33 cellular contexts compared by ENCODE assay signal in the genomic region with DNA sequence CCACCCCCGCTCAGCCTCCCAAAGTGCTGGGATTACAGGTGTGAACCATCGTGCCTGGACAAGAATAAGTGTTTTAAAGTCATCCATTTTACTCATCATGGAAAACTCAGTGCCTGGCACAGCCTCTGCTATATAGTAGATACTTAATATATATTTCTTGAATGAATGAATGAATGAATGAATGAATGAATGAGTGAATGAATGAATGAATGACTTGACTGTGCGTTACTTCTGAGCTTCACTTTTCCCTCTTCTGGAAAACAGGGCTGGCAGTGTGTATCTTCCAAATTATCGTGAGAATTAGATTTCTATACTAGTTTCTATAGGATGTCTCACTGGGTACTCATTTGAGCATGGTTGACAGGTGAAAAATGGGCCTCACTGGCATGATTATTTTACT.
DNase-seq lines count a peak whose midpoint lies in the region; ATAC-seq, FAIRE-seq and TF ChIP-seq lines count a peak whose summit lies in the region.
"Had no signal": no experiment of that assay in that cellular context is flagged by ENCODE, and none has a peak within 500 bp of the region (broad histone marks: within the 10 kb centered on the region; RNA-seq: fewer than 3 reads in every experiment).

No MANE protein-coding gene starts in this region.

- no peak overlapping the region for H3K4me2 ChIP-seq in HepG2 (ENCODE audit: low read depth, low read length)
- H3K4me2 ChIP-seq in GM12878 (ENCODE audit: control insufficient read depth, insufficient read depth): no peak overlapping the region
- H3K4me2 ChIP-seq in K562 (ENCODE audit: insufficient read depth, low read length): no peak overlapping the region
- H3K4me2 ChIP-seq: A549; BLaER1; BLaER1 treated with 17β-estradiol and CSF1 and Interleukin-3, amounts not matched to agents 10 nM and 100 nM had no signal

- no peak for TF ChIP-seq EP300 in HepG2 (IDR thresholded peaks at IDR 0.05; ENCODE audit: low read depth in 2 of 2, low read length in 2 of 2)
- TF ChIP-seq EP300 in HepG2 (CRISPR knock-in tag; IDR thresholded peaks at IDR 0.05; ENCODE audit: borderline replicate concordance): no peak
- TF ChIP-seq EP300 in GM12878 (IDR thresholded peaks at IDR 0.05; ENCODE audit: borderline replicate concordance in 1 of 2, control insufficient read depth in 1 of 2, low read depth in 2 of 2, low read length in 2 of 2): no peak
- TF ChIP-seq EP300 in K562 (IDR thresholded peaks at IDR 0.05; ENCODE audit: low read length): no peak

- SMC1A ChIA-PET in GM12878 (lab: Charles Lee; ENCODE audit: uncharacterized antibody, unreplicated experiment): no interaction called here

- RAD21 ChIA-PET in GM12878 (lab: Charles Lee; ENCODE audit: unreplicated experiment): no interaction called here

- FAIRE-seq in HepG2 (lab: Jason Lieb, UNC): no peak
- FAIRE-seq in GM12878 (lab: Jason Lieb, UNC): no peak
- FAIRE-seq in K562 (lab: Jason Lieb, UNC): no peak
- FAIRE-seq: A204.1, A549, D721Med had no signal

- H3K36me3 ChIP-seq in HepG2 (replicated peaks in 1 of 2; ENCODE audit: control insufficient read depth in 1 of 2, insufficient read depth in 2 of 2, low read length in 2 of 2) (no peaks in the 10 kb centered on the region), right lobe of liver (no peaks in the 10 kb centered on the region), GM12878 (ENCODE audit: control insufficient read depth in 2 of 2, insufficient read depth in 2 of 2, low read length in 1 of 2) (no peaks in the 10 kb centered on the region), K562 (ENCODE audit: control insufficient read depth, insufficient read depth, low read length) (no peaks in the 10 kb centered on the region)
- H3K36me3 ChIP-seq: BE2C; BLaER1; BLaER1 treated with 17β-estradiol and CSF1 and Interleukin-3, amounts not matched to agents 10 nM and 100 nM had no signal

- H2AFZ ChIP-seq in HepG2 (ENCODE audit: low read length): no peak overlapping the region
- no peak overlapping the region for H2AFZ ChIP-seq in GM12878 (ENCODE audit: control insufficient read depth, low read depth, low read length)
- no peak overlapping the region for H2AFZ ChIP-seq in K562 (ENCODE audit: low read depth, low read length)

- H3K27ac ChIP-seq in HepG2 (ENCODE audit: extremely low read length, insufficient read depth, low read length) (no peak overlapping the region), right lobe of liver (no peak overlapping the region), GM12878 (ENCODE audit: control insufficient read depth, insufficient read depth) (no peak overlapping the region), K562 (ENCODE audit: extremely low read depth, low read depth, low read length) (no peak overlapping the region)
- H3K27ac ChIP-seq: 22Rv1; A549; BLaER1; BLaER1 treated with 17β-estradiol and CSF1 and Interleukin-3, amounts not matched to agents 10 nM and 100 nM; C4-2B had no signal

- TF ChIP-seq POLR2A in HepG2 (IDR thresholded peaks at IDR 0.05; ENCODE audit: insufficient read depth in 1 of 2, low read depth in 2 of 2, low read length in 2 of 2) (no peak), right lobe of liver (IDR thresholded peaks at IDR 0.05) (no peak), GM12878 (IDR thresholded peaks at IDR 0.05; ENCODE audit: low read depth, low read length) (no peak), K562 (conservative IDR thresholded peaks at IDR 0.05) (no peak)

- 2% methylated on average over 4 of the region's 4 CpGs for WGBS in HepG2 (ENCODE audit: low lambda C conversion rate)
- WGBS in right lobe of liver (ENCODE audit: insufficient coverage, low coverage, low lambda C conversion rate, missing lambda C conversion rate): 74% methylated on average over 4 of the region's 4 CpGs
- WGBS in GM12878 (ENCODE audit: insufficient coverage, insufficient replicate concordance, low lambda C conversion rate, missing lambda C conversion rate): 9% methylated on average over 4 of the region's 4 CpGs
- 4% methylated on average over 4 of the region's 4 CpGs for WGBS in K562 (ENCODE audit: insufficient coverage, low coverage, missing lambda C conversion rate)

- no peaks in the 10 kb centered on the region for H4K20me1 ChIP-seq in HepG2 (ENCODE audit: insufficient read depth, low read length)
- no peaks in the 10 kb centered on the region for H4K20me1 ChIP-seq in GM12878 (ENCODE audit: control insufficient read depth, insufficient read depth)
- H4K20me1 ChIP-seq in K562 (replicated peaks; ENCODE audit: control insufficient read depth, insufficient read depth, low read length): no peaks in the 10 kb centered on the region
- H4K20me1 ChIP-seq: BLaER1; BLaER1 treated with 17β-estradiol and CSF1 and Interleukin-3, amounts not matched to agents 10 nM and 100 nM had no signal

- BruUV-seq in HepG2 (replicated peaks; lab: Mats Ljungman, UMichigan): no TSS peak
- no TSS peak for BruUV-seq in GM12878 (replicated peaks; lab: Mats Ljungman, UMichigan)
- BruUV-seq in K562 (replicated peaks; lab: Mats Ljungman, UMichigan): no TSS peak

- no peak for ATAC-seq in HepG2
- ATAC-seq in right lobe of liver: no peak
- ATAC-seq in GM12878: no peak
- no peak for ATAC-seq in K562
- no peak for ATAC-seq in GM19395 (IDR thresholded peaks at IDR 0.05; ENCODE audit: unreplicated experiment)
- ATAC-seq: A549; CD8-positive, alpha-beta T cell had no signal

- H3K9me3 ChIP-seq in HepG2 (ENCODE audit: low read length): no peaks in the 10 kb centered on the region
- H3K9me3 ChIP-seq in right lobe of liver: no peaks in the 10 kb centered on the region
- H3K9me3 ChIP-seq in GM12878 (replicated peaks; ENCODE audit: control insufficient read depth, insufficient read depth, low read length): no peaks in the 10 kb centered on the region
- no peaks in the 10 kb centered on the region for H3K9me3 ChIP-seq in K562 (replicated peaks; ENCODE audit: control insufficient read depth, insufficient read depth, low read depth, low read length)
- H3K9me3 ChIP-seq: A549, BE2C, BLaER1, Caco-2 had no signal

- H3K4me3 ChIP-seq in HepG2 (replicated peaks in 1 of 3; ENCODE audit: insufficient read depth in 1 of 3, low read depth in 2 of 3, low read length in 3 of 3): no peak overlapping the region
- no peak overlapping the region for H3K4me3 ChIP-seq in right lobe of liver
- H3K4me3 ChIP-seq in GM12878: no peak overlapping the region
- H3K4me3 ChIP-seq in K562: no peak overlapping the region
- H3K4me3 ChIP-seq: A549; BLaER1; BLaER1 treated with 17β-estradiol and CSF1 and Interleukin-3, amounts not matched to agents 10 nM and 100 nM had no signal

- no peak for TF ChIP-seq RAD21 in HepG2 (CRISPR knock-in tag; IDR thresholded peaks at IDR 0.05)
- no peak for TF ChIP-seq RAD21 in GM12878 (IDR thresholded peaks at IDR 0.05; ENCODE audit: insufficient read depth, low read depth, low read length)
- TF ChIP-seq RAD21 in K562 (CRISPR knock-in tag; conservative IDR thresholded peaks at IDR 0.05 in 1 of 2, IDR thresholded peaks at IDR 0.05 in 1 of 2): no peak

- DNase-seq in HepG2 (ENCODE audit: low spot score) (no peak), right lobe of liver (no peak), GM12878 (ENCODE audit: low read depth, low spot score) (no peak), K562 (ENCODE audit: extremely low read depth in 1 of 4, low spot score in 3 of 4) (no peak)
- DNase-seq in activated CD4-positive, alpha-beta T cell treated with anti-CD3 and anti-CD28 coated beads for 48 hours: no peak
- DNase-seq: 8988T; ACHN; AML-193; BE2C; C1 segment of cervical spinal cord; Caco-2; Calu3; CD4-positive, alpha-beta memory T cell; CD4-positive, alpha-beta T cell; CD4-positive, CD25-positive, alpha-beta regulatory T cell; CD8-positive, alpha-beta memory T cell; CD8-positive, alpha-beta T cell; COR-L47; DMS 273 treated with DMSO at 0.1 percent for 48 hours; DMS153; DMS53; DMS79; DMS79 treated with DMSO at 0.1 percent for 48 hours; DND-41; EL had no signal

- intact Hi-C loops in HepG2 (cut with micrococcal nuclease; ENCODE audit: unreplicated experiment): no loop called here
- intact Hi-C loops in right lobe of liver (cut with DNase I): no loop called here
- intact Hi-C loops in GM12878 (cut with micrococcal nuclease; ENCODE audit: unreplicated experiment): no loop called here
- intact Hi-C loops in K562 (cut with micrococcal nuclease): no loop called here

- H3K9me1 ChIP-seq in K562 (ENCODE audit: control insufficient read depth, insufficient read depth, low read length): no peaks in the 10 kb centered on the region

- TF ChIP-seq CTCF in HepG2 (CRISPR knock-in tag; IDR thresholded peaks at IDR 0.05): no peak
- TF ChIP-seq CTCF in right lobe of liver (IDR thresholded peaks at IDR 0.05): no peak
- no peak for TF ChIP-seq CTCF in GM12878 (IDR thresholded peaks at IDR 0.05 in 2 of 3, conservative IDR thresholded peaks at IDR 0.05 in 1 of 3; ENCODE audit: control insufficient read depth in 2 of 3, extremely low read depth in 1 of 3, insufficient read depth in 1 of 3, low read depth in 3 of 3, low read length in 3 of 3)
- no peak for TF ChIP-seq CTCF in K562 (IDR thresholded peaks at IDR 0.05 in 2 of 3, conservative IDR thresholded peaks at IDR 0.05 in 1 of 3; ENCODE audit: insufficient read depth in 2 of 3, low read depth in 1 of 3, low read length in 3 of 3)

- CTCF ChIA-PET in HepG2 (lab: Yijun Ruan, JAX; ENCODE audit: low intra/inter-chr PET ratio, low total read pairs) (no interaction called here), GM12878 (lab: Yijun Ruan, JAX) (interaction anchor here (1.5 kb wide), 1 partner anchor 14 kb away, joined by 4 read pairs; no protein-coding TSS in a partner anchor), K562 (lab: Yijun Ruan, JAX; ENCODE audit: low intra/inter-chr PET ratio) (no interaction called here)

- H3K27me3 ChIP-seq in HepG2 (ENCODE audit: control insufficient read depth in 1 of 2, insufficient read depth in 2 of 2, low read length in 2 of 2): no peaks in the 10 kb centered on the region
- no peaks in the 10 kb centered on the region for H3K27me3 ChIP-seq in right lobe of liver
- no peaks in the 10 kb centered on the region for H3K27me3 ChIP-seq in GM12878 (replicated peaks in 1 of 2; ENCODE audit: control insufficient read depth in 2 of 2, insufficient read depth in 2 of 2, low read length in 1 of 2)
- H3K27me3 ChIP-seq in K562 (ENCODE audit: control insufficient read depth in 2 of 2, insufficient read depth in 2 of 2, low read length in 2 of 2): peaks cover 0 to 4% of the 10 kb centered on the region in 2 experiments; a peak in 1 of 5 replicates
- H3K27me3 ChIP-seq: BE2C; BLaER1; BLaER1 treated with 17β-estradiol and CSF1 and Interleukin-3, amounts not matched to agents 10 nM and 100 nM had no signal

- POLR2A ChIA-PET in HepG2 (lab: Yijun Ruan, JAX) (no interaction called here), GM12878 (lab: Charles Lee) (no interaction called here), K562 (lab: Yijun Ruan, JAX) (no interaction called here)

- H3K4me1 ChIP-seq in HepG2 (ENCODE audit: insufficient read depth, low read length) (no peaks in the 10 kb centered on the region), right lobe of liver (no peaks in the 10 kb centered on the region), GM12878 (ENCODE audit: control insufficient read depth, insufficient read depth, low read length) (no peaks in the 10 kb centered on the region), K562 (replicated peaks in 1 of 2; ENCODE audit: control insufficient read depth in 2 of 2, insufficient read depth in 2 of 2, low read length in 2 of 2) (no peaks in the 10 kb centered on the region)
- H3K4me1 ChIP-seq: A549; BE2C; BLaER1; BLaER1 treated with 17β-estradiol and CSF1 and Interleukin-3, amounts not matched to agents 10 nM and 100 nM; Caco-2 had no signal

- H3K79me2 ChIP-seq in HepG2 (ENCODE audit: insufficient read depth, low read length) (no peaks in the 10 kb centered on the region), GM12878 (ENCODE audit: control insufficient read depth, insufficient read depth, low read length) (no peaks in the 10 kb centered on the region), K562 (ENCODE audit: control insufficient read depth, insufficient read depth, low read length) (no peaks in the 10 kb centered on the region)

- H3K9ac ChIP-seq in HepG2 (ENCODE audit: insufficient read depth, low read depth, low read length) (no peak overlapping the region), GM12878 (ENCODE audit: control insufficient read depth, insufficient read depth, low read length) (no peak overlapping the region), K562 (ENCODE audit: insufficient read depth in 1 of 2, low read depth in 2 of 2, low read length in 2 of 2) (no peak overlapping the region)
- H3K9ac ChIP-seq: BLaER1; BLaER1 treated with 17β-estradiol and CSF1 and Interleukin-3, amounts not matched to agents 10 nM and 100 nM had no signal

- in situ Hi-C loops in HepG2 (cut with HindIII; ENCODE audit: extremely low pct_ligation_motif_present, low pct_unique_long_range_greater_than_20kb): no loop called here
- in situ Hi-C loops in GM12878 (cut with MboI): no loop called here
- in situ Hi-C loops in K562 (cut with MboI): no loop called here
